8 cellular contexts compared by ENCODE assay signal in genomic region chr22:41862160-41862529, GRCh38. TPM values are rescaled to one million over a fixed set of nuclear protein-coding genes. Genes with fewer than 3 reads are reported as not detected.
A peak's percentile ranks its signal among the peaks of the same experiment; 100 is the strongest.
DNase-seq lines count a peak whose midpoint lies in the region; ATAC-seq and TF ChIP-seq lines count a peak whose summit lies in the region.

No MANE protein-coding gene starts in this region.

- no peak for TF ChIP-seq CTCF in lower lobe of right lung (IDR thresholded peaks at IDR 0.05)

- peak overlapping the region; percentile 68 for H3K4me2 ChIP-seq in Karpas-422 (ENCODE audit: low read depth, low read length, poor library complexity, severe bottlenecking)

- ATAC-seq in GM21381 (IDR thresholded peaks at IDR 0.05; ENCODE audit: unreplicated experiment) = peak; percentile 47
- ATAC-seq in lower lobe of right lung = peak in 1 of 2 donors; percentile 6

- H3K9ac ChIP-seq in Karpas-422 (ENCODE audit: low read length) = peak overlapping the region; percentile 62

- H3K27ac ChIP-seq in ACC112 (ENCODE audit: low read depth, low read length) (peak overlapping the region; percentile 36), Karpas-422 (ENCODE audit: low read length) (peak overlapping the region; percentile 94), lower lobe of right lung (peak overlapping the region; percentile 73), thymus (ENCODE audit: low read depth) (peak overlapping the region; percentile 87)

- H3K79me2 ChIP-seq in ACC112 (ENCODE audit: control insufficient read depth, insufficient read depth, low read length, unreplicated experiment) (peaks cover 14% of the 10 kb centered on the region), Karpas-422 (ENCODE audit: low read length) (peaks cover 98% of the 10 kb centered on the region)

- H3K36me3 ChIP-seq in ACC112 (ENCODE audit: insufficient read depth, low read length) (no peaks in the 10 kb centered on the region), Karpas-422 (ENCODE audit: insufficient read depth, low read length) (peaks cover 36% of the 10 kb centered on the region), lower lobe of right lung (peaks cover 7% of the 10 kb centered on the region), thymus (ENCODE audit: control insufficient read depth, insufficient read depth) (peaks cover 6% of the 10 kb centered on the region)

- H4K20me1 ChIP-seq in Karpas-422 (ENCODE audit: insufficient read depth, low read depth, low read length) = peaks cover 25% of the 10 kb centered on the region; the same call in 1 of the 2 replicates

- peak; percentile 92 for DNase-seq in Karpas-422
- DNase-seq in activated naive CD4-positive, alpha-beta T cell treated with Interleukin-2 at 50 U/mL for 16 hours = peak; percentile 65
- DNase-seq in lower lobe of right lung = no peak
- DNase-seq in epidermal melanocyte (ENCODE audit: insufficient read length, low spot score) = no peak
- DNase-seq in NCI-H2081 treated with DMSO at 0.1 percent for 48 hours (lab: John Stamatoyannopoulos, UW) = no peak

- H3K4me3 ChIP-seq in ACC112 (ENCODE audit: low read depth, low read length) (no peak overlapping the region), Karpas-422 (ENCODE audit: low read length) (peak overlapping the region; percentile 48), lower lobe of right lung (no peak overlapping the region), thymus (ENCODE audit: low read length) (no peak overlapping the region)

- H3K4me1 ChIP-seq in ACC112 (ENCODE audit: control insufficient read depth, insufficient read depth, low read length, unreplicated experiment) = peaks cover 33% of the 10 kb centered on the region
- peaks cover 65% of the 10 kb centered on the region for H3K4me1 ChIP-seq in Karpas-422 (ENCODE audit: low read length)
- H3K4me1 ChIP-seq in lower lobe of right lung = peaks cover 28% of the 10 kb centered on the region
- no peaks in the 10 kb centered on the region for H3K4me1 ChIP-seq in thymus (ENCODE audit: control insufficient read depth, insufficient read depth, low read length)

- H3K9me2 ChIP-seq in Karpas-422 (replicated peaks; ENCODE audit: insufficient read depth, low read length) = no peaks in the 10 kb centered on the region

- 77% methylated on average over 4 of the region's 4 CpGs for WGBS in thymus

- no peaks in the 10 kb centered on the region for H3K9me3 ChIP-seq in Karpas-422 (ENCODE audit: low read length)
- no peaks in the 10 kb centered on the region for H3K9me3 ChIP-seq in lower lobe of right lung
- H3K9me3 ChIP-seq in thymus (ENCODE audit: control insufficient read depth) = no peaks in the 10 kb centered on the region

- H3K27me3 ChIP-seq in ACC112 (ENCODE audit: insufficient read depth, low read length) (no peaks in the 10 kb centered on the region), Karpas-422 (ENCODE audit: low read length) (no peaks in the 10 kb centered on the region), lower lobe of right lung (ENCODE audit: low read depth) (no peaks in the 10 kb centered on the region), thymus (ENCODE audit: control insufficient read depth, insufficient read depth) (no peaks in the 10 kb centered on the region)

- H2AFZ ChIP-seq in ACC112 (ENCODE audit: low read length, unreplicated experiment) (no peak overlapping the region), Karpas-422 (ENCODE audit: low read length) (no peak overlapping the region)

- intact Hi-C loops in lower lobe of right lung (cut with DNase I) = no loop called here

RNA-seq across cellular contexts. Expression of gene SREBF2, which starts 29.2 kb away (rescaled TPM):
- 159 and 190 TPM in 2 replicates for total RNA-seq in Karpas-422 (2014; rRNA removed; shearing (Covaris generic); ENCODE audit: low replicate concordance)
- 132 TPM for total RNA-seq in lower lobe of right lung
- polyA plus RNA-seq in thymus = 41.0 TPM

RNA-seq across cellular contexts. Expression of gene SHISA8, which starts 52.7 kb away (rescaled TPM):
- 3.2 and 6.5 TPM in 2 replicates for total RNA-seq in Karpas-422 (2014; rRNA removed; shearing (Covaris generic); ENCODE audit: low replicate concordance)
- not detected for total RNA-seq in lower lobe of right lung
- polyA plus RNA-seq in thymus = 2.9 TPM

Comparison
In these comparisons a context has a peak if more than half of its experiments do, and no peak if none do; other contexts are left out.
1. H3K27ac ChIP-seq: peak in every context shown above with its lines; median percentile 94 in Karpas-422; 87 in thymus; 73 in lower lobe of right lung; 36 in ACC112.
2. DNase-seq: peak in Karpas-422 (single experiment) and activated naive CD4-positive, alpha-beta T cell treated with Interleukin-2 at 50 U/mL for 16 hours (single experiment); none in lower lobe of right lung (single experiment), epidermal melanocyte (single experiment) and NCI-H2081 treated with DMSO at 0.1 percent for 48 hours (single experiment).